1 cellular context compared by ENCODE assay signal in genomic region chr12:1500095-1500801, GRCh38.
TF ChIP-seq lines count a peak whose summit lies in the region.

No MANE protein-coding gene starts in this region.

TF ChIP-seq in K562, 482 proteins besides CTCF, POLR2A, EP300 and RAD21 (continued from another document and continues in another):
- TF ChIP-seq HOMEZ (CRISPR knock-in tag; IDR thresholded peaks at IDR 0.05), result no peak
- peak; percentile 17 to 83; a peak in 2 of 4 replicates for TF ChIP-seq TRIM24 (IDR thresholded peaks at IDR 0.05)
- peak; percentile 55 for TF ChIP-seq CREM (IDR thresholded peaks at IDR 0.05; ENCODE audit: low read depth)
- no peak for TF ChIP-seq SMARCA5 (IDR thresholded peaks at IDR 0.05)
- peak; percentile 52; the same call in 1 of the 2 replicates for TF ChIP-seq BACH1 (tag; IDR thresholded peaks at IDR 0.05)
- no peak for TF ChIP-seq MEF2A (IDR thresholded peaks at IDR 0.05; ENCODE audit: control insufficient read depth, low read depth, low read length)
- no peak for TF ChIP-seq LARP7 (IDR thresholded peaks at IDR 0.05)
- no peak for TF ChIP-seq BRD9 (IDR thresholded peaks at IDR 0.05; ENCODE audit: low read depth, partially characterized antibody)
- peak; percentile 44; the same call in 1 of the 2 replicates for TF ChIP-seq ATF3 (IDR thresholded peaks at IDR 0.05)
- no peak for TF ChIP-seq ATF3 (CRISPR knock-in tag; conservative IDR thresholded peaks at IDR 0.05)
- TF ChIP-seq RFX1 (IDR thresholded peaks at IDR 0.05), result no peak
- no peak for TF ChIP-seq SRF (CRISPR knock-in tag; IDR thresholded peaks at IDR 0.05)
- no peak for TF ChIP-seq ZBTB5 (IDR thresholded peaks at IDR 0.05)
- no peak for TF ChIP-seq ZNF253 (CRISPR knock-in tag; conservative IDR thresholded peaks at IDR 0.05)
- TF ChIP-seq ZBTB12 (CRISPR knock-in tag; IDR thresholded peaks at IDR 0.05), result no peak
- TF ChIP-seq RNF2 (IDR thresholded peaks at IDR 0.05), result peak; percentile 31; the same call in 1 of the 2 replicates
- no peak for TF ChIP-seq ZNF695 (CRISPR knock-in tag; IDR thresholded peaks at IDR 0.05)
- TF ChIP-seq PPARD (CRISPR knock-in tag; IDR thresholded peaks at IDR 0.05), result no peak
- no peak for TF ChIP-seq PBX2 (CRISPR knock-in tag; IDR thresholded peaks at IDR 0.05; ENCODE audit: low read depth)
- no peak for TF ChIP-seq PBX2 (tag; conservative IDR thresholded peaks at IDR 0.05; ENCODE audit: low read depth)
- peak; percentile 79; the same call in 1 of the 2 replicates for TF ChIP-seq MTA3 (IDR thresholded peaks at IDR 0.05; ENCODE audit: borderline replicate concordance)
- no peak for TF ChIP-seq ZNF57 (CRISPR knock-in tag; IDR thresholded peaks at IDR 0.05)
- TF ChIP-seq MGA (IDR thresholded peaks at IDR 0.05), result peak; percentile 89
- TF ChIP-seq POLR2B (IDR thresholded peaks at IDR 0.05; ENCODE audit: low read depth, partially characterized antibody), result peak; percentile 37
- TF ChIP-seq FOXP1 (CRISPR knock-in tag; IDR thresholded peaks at IDR 0.05), result peak; percentile 91
- TF ChIP-seq TCF7L2 (IDR thresholded peaks at IDR 0.05; ENCODE audit: low read depth, low read length), result no peak
- peak; percentile 82 for TF ChIP-seq RBFOX2 (IDR thresholded peaks at IDR 0.05; ENCODE audit: low read depth, low read length)
- no peak for TF ChIP-seq ID3 (CRISPR knock-in tag; IDR thresholded peaks at IDR 0.05)
- TF ChIP-seq ID3 (tag; IDR thresholded peaks at IDR 0.05), result no peak
- no peak for TF ChIP-seq RBM15 (IDR thresholded peaks at IDR 0.05; ENCODE audit: insufficient read depth, low read length)
- TF ChIP-seq ARHGAP35 (IDR thresholded peaks at IDR 0.05; ENCODE audit: partially characterized antibody), result no peak
- TF ChIP-seq GABPB1 (CRISPR knock-in tag; IDR thresholded peaks at IDR 0.05), result no peak
- TF ChIP-seq ZNF408 (CRISPR knock-in tag; IDR thresholded peaks at IDR 0.05; ENCODE audit: low read depth), result no peak
- TF ChIP-seq MYC (IDR thresholded peaks at IDR 0.05; ENCODE audit: low read depth, low read length), result peak; percentile 32; the same call in 1 of the 2 replicates
- no peak for TF ChIP-seq MYC (CRISPR knock-in tag; IDR thresholded peaks at IDR 0.05; ENCODE audit: borderline replicate concordance, low read depth)
- TF ChIP-seq POLR2H (tag; IDR thresholded peaks at IDR 0.05; ENCODE audit: low read depth), result no peak
- TF ChIP-seq PRMT5 (CRISPR knock-in tag; IDR thresholded peaks at IDR 0.05), result no peak
- TF ChIP-seq CREB5 (CRISPR knock-in tag; IDR thresholded peaks at IDR 0.05), result no peak
- no peak for TF ChIP-seq ZNF224 (CRISPR knock-in tag; IDR thresholded peaks at IDR 0.05)
- no peak for TF ChIP-seq FOXO4 (CRISPR knock-in tag; IDR thresholded peaks at IDR 0.05)
